ENCODE assay signal across 9 cellular contexts in the genomic region with DNA sequence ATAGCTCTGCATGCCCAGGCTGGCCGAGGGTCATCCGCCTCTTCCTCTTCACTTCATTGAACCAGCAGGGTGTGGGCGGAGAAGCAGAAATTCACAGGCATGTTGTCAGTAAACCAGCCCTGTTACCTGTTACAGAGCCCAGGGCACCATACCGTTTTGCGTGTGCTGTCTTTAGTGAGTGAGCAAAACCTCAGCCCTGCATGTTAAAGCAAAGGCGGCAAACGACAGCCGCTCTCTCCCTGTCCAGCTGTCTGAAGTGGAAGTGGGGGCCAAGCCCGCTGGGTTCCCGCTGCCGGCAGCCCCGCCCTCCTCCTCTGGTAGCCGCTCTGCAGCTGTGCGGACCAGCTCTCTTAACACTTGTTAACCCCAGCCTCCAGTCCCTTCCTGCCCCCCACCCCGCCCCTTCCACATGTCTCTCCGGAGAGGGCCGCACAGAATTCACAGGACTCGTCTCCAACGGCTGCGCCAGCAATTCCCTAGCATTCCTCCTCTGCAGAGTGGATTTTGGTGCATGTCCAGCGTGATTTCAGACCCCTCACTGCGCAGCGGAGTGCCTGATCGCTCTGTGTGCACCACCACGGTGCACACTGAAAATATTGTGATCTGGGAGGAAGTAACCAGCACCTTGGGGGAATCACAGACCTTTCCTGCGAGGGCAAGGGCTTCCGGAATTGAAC. TPM values are rescaled to one million over a fixed set of nuclear protein-coding genes. Genes with fewer than 3 reads are reported as not detected.
DNase-seq lines count a peak whose midpoint lies in the region; ATAC-seq, FAIRE-seq and TF ChIP-seq lines count a peak whose summit lies in the region.
"Had no signal": no experiment of that assay in that cellular context is flagged by ENCODE, and none has a peak within 500 bp of the region (broad histone marks: within the 10 kb centered on the region; RNA-seq: fewer than 3 reads in every experiment).

No MANE protein-coding gene starts in this region.

- H3K27me3 Mint-ChIP-seq in activated B cell treated with CpG ODN at 0.5 μM for 24 hours, result no peaks in the 10 kb centered on the region
- H3K27me3 Mint-ChIP-seq in stimulated activated naive CD8-positive, alpha-beta T cell treated with anti-CD3 and anti-CD28 coated beads, Interleukin-15, amount 100 ng/mL, for 72 hours, result no peaks in the 10 kb centered on the region

- no peaks in the 10 kb centered on the region for H3K9me3 ChIP-seq in psoas muscle

- CTCF ChIA-PET in activated B cell treated with CpG ODN at 0.5 μM for 24 hours (lab: Charles Lee), result no interaction called here

- H3K4me3 ChIP-seq in psoas muscle, result peak overlapping the region; percentile 43

- H3K27ac ChIP-seq in psoas muscle, result peak overlapping the region; percentile 81

- H3K9me3 Mint-ChIP-seq in activated B cell treated with CpG ODN at 0.5 μM for 24 hours, result no peaks in the 10 kb centered on the region
- peaks cover 5% of the 10 kb centered on the region in 2 donors for H3K9me3 Mint-ChIP-seq in stimulated activated naive CD8-positive, alpha-beta T cell treated with anti-CD3 and anti-CD28 coated beads, Interleukin-15, amount 100 ng/mL, for 72 hours
- H3K9me3 Mint-ChIP-seq: activated T-cell treated with anti-CD3 and anti-CD28 coated beads, Interleukin-2, amount 50 U/mL, for 4 hours had no signal

- in situ Hi-C loops in GM13976 (cut with MboI; ENCODE audit: low sequenced_read_pairs, unreplicated experiment), result no loop called here

- TF ChIP-seq CTCF in activated B cell treated with CpG ODN at 0.5 μM for 24 hours (IDR thresholded peaks at IDR 0.05) (no peak), psoas muscle (IDR thresholded peaks at IDR 0.05) (no peak), GM13976 (IDR thresholded peaks at IDR 0.05; ENCODE audit: borderline replicate concordance, control extremely low read depth, extremely low read depth, insufficient read depth, missing control alignments) (no peak)

- H3K4me1 ChIP-seq in psoas muscle, result peaks cover 46% of the 10 kb centered on the region

- DNase-seq in GM12892 (ENCODE audit: insufficient read length), result no peak
- no peak for DNase-seq in activated B cell treated with CpG ODN at 0.5 μM for 24 hours
- peak; percentile 88 for DNase-seq in left ventricle myocardium superior
- DNase-seq in psoas muscle, result peak; percentile 77 to 91
- no peak for DNase-seq in urothelium cell line (ENCODE audit: low spot score)
- no peak for DNase-seq in GM13976 (ENCODE audit: low spot score)
- no peak for DNase-seq in stimulated activated naive CD8-positive, alpha-beta T cell treated with anti-CD3 and anti-CD28 coated beads, Interleukin-15, amount 100 ng/mL, for 72 hours
- DNase-seq in occipital lobe (lab: John Stamatoyannopoulos, UW), result no peak
- DNase-seq: activated T-cell treated with anti-CD3 and anti-CD28 coated beads, Interleukin-2, amount 50 U/mL, for 4 hours had no signal

- H3K4me1 Mint-ChIP-seq in activated B cell treated with CpG ODN at 0.5 μM for 24 hours, result peaks cover 30% of the 10 kb centered on the region
- H3K4me1 Mint-ChIP-seq in stimulated activated naive CD8-positive, alpha-beta T cell treated with anti-CD3 and anti-CD28 coated beads, Interleukin-15, amount 100 ng/mL, for 72 hours, result peaks cover 23% of the 10 kb centered on the region

- 13 to 24% (median 17%) methylated on average over 27 of the region's 27 CpGs for WGBS in psoas muscle, 3 donors

- H3K27me3 ChIP-seq in psoas muscle (ENCODE audit: insufficient read depth in 3 of 3, low read length in 2 of 3), result no peaks in the 10 kb centered on the region

- H3K27ac Mint-ChIP-seq in activated B cell treated with CpG ODN at 0.5 μM for 24 hours, result peak overlapping the region; percentile 6
- H3K27ac Mint-ChIP-seq in stimulated activated naive CD8-positive, alpha-beta T cell treated with anti-CD3 and anti-CD28 coated beads, Interleukin-15, amount 100 ng/mL, for 72 hours, result peak overlapping the region in 1 of 2 donors; percentile 55

- peak overlapping the region; percentile 79 for H3K4me3 Mint-ChIP-seq in activated B cell treated with CpG ODN at 0.5 μM for 24 hours
- no peak overlapping the region for H3K4me3 Mint-ChIP-seq in stimulated activated naive CD8-positive, alpha-beta T cell treated with anti-CD3 and anti-CD28 coated beads, Interleukin-15, amount 100 ng/mL, for 72 hours
- H3K4me3 Mint-ChIP-seq: activated T-cell treated with anti-CD3 and anti-CD28 coated beads, Interleukin-2, amount 50 U/mL, for 4 hours had no signal

- TF ChIP-seq POLR2A in GM12892 (IDR thresholded peaks at IDR 0.05; ENCODE audit: low read depth, low read length), result no peak

- intact Hi-C loops in activated B cell treated with CpG ODN at 0.5 μM for 24 hours (cut with micrococcal nuclease) (no loop called here), left ventricle myocardium superior (cut with micrococcal nuclease) (no loop called here), psoas muscle (cut with DNase I) (loop anchor here in 1 of 2 donors (10.0 kb wide), 1 partner anchor 185 kb away; no protein-coding TSS in a partner anchor)

- no peaks in the 10 kb centered on the region for H3K36me3 ChIP-seq in psoas muscle (ENCODE audit: insufficient read depth in 1 of 2, low read depth in 1 of 2)

- H3K36me3 Mint-ChIP-seq in activated B cell treated with CpG ODN at 0.5 μM for 24 hours (ENCODE audit: low read depth), result no peaks in the 10 kb centered on the region

- POLR2A ChIA-PET in activated B cell treated with CpG ODN at 0.5 μM for 24 hours (lab: Charles Lee), result interaction anchor here (0.5 kb wide), 1 partner anchor 11 kb away, joined by 7 read pairs; no protein-coding TSS in a partner anchor

- FAIRE-seq in GM12892 (lab: Jason Lieb, UNC) (peak; percentile 58), urothelium cell line (lab: Jason Lieb, UNC) (no peak)

- ATAC-seq in activated B cell treated with CpG ODN at 0.5 μM for 24 hours (ENCODE audit: low read depth) (peak; percentile 74), left ventricle myocardium superior (peak; percentile 79), psoas muscle (peak; percentile 72 to 84 (median 80))
- ATAC-seq in stimulated activated naive CD8-positive, alpha-beta T cell treated with anti-CD3 and anti-CD28 coated beads, Interleukin-15, amount 100 ng/mL, for 72 hours, result no peak

RNA-seq across cellular contexts. Expression of a gene that starts 12.7 kb away (rescaled TPM):
- 1.5 TPM for polyA plus RNA-seq in GM12892 (2012; ENCODE audit: missing spikeins)
- 10.9 and 11.3 TPM in 2 replicates for total RNA-seq in activated B cell treated with CpG ODN at 0.5 μM for 24 hours
- total RNA-seq in left ventricle myocardium superior, result 5.8 TPM
- total RNA-seq in psoas muscle, result 1 to 10 TPM; 5.2 to 9.9 (median 7.0) TPM
- 1 to 10 TPM; 3.1 to 4.1 (median 3.5) TPM for polyA plus RNA-seq in psoas muscle
- total RNA-seq in occipital lobe, result 7.0 TPM

RNA-seq across cellular contexts. Expression of a gene that starts 34.0 kb away (rescaled TPM):
- polyA plus RNA-seq in GM12892 (2012; ENCODE audit: missing spikeins), result 0.66 TPM
- 13.1 and 15.5 TPM in 2 replicates for total RNA-seq in activated B cell treated with CpG ODN at 0.5 μM for 24 hours
- total RNA-seq in left ventricle myocardium superior, result 10.3 TPM
- total RNA-seq in psoas muscle, result 10 to 100 TPM in 2 of 4 donors, 1 to 10 TPM in 2; 8.1 to 12.5 (median 9.6) TPM
- polyA plus RNA-seq in psoas muscle, result 1 to 10 TPM; 4.5 to 6.6 (median 6.3) TPM
- total RNA-seq in occipital lobe, result 6.6 TPM

RNA-seq across cellular contexts. Expression of a gene that starts 36.8 kb away (rescaled TPM):
- polyA plus RNA-seq in GM12892 (2012; ENCODE audit: missing spikeins), result not detected
- total RNA-seq in activated B cell treated with CpG ODN at 0.5 μM for 24 hours, result 0.64 TPM in 1 of 2 replicates, not detected in the other
- total RNA-seq in left ventricle myocardium superior, result 1.5 TPM
- 1 to 10 TPM in 3 of 4 donors, under 1 TPM in 1; 0.79 to 3.2 (median 2.6) TPM for total RNA-seq in psoas muscle
- 1 to 10 TPM in 2 of 3 donors, under 1 TPM in 1; 0.85 to 4.8 (median 1.5) TPM for polyA plus RNA-seq in psoas muscle
- 34.5 TPM for total RNA-seq in occipital lobe
- total RNA-seq: activated T-cell treated with anti-CD3 and anti-CD28 coated beads, Interleukin-2, amount 50 U/mL, for 4 hours had no signal

RNA-seq across cellular contexts. Expression of a gene that starts 42.9 kb away (rescaled TPM):
- polyA plus RNA-seq in GM12892 (2012; ENCODE audit: missing spikeins), result 5.7 TPM
- total RNA-seq in activated B cell treated with CpG ODN at 0.5 μM for 24 hours (not detected in 2 replicates), left ventricle myocardium superior (21.4 TPM), psoas muscle (10 to 100 TPM in 3 of 4 donors, 1 to 10 TPM in 1; 8.3 to 20.2 (median 14.2) TPM), occipital lobe (0.94 TPM)
- 10 to 100 TPM; 15.6 to 28.4 (median 19.3) TPM for polyA plus RNA-seq in psoas muscle

Comparison
In these comparisons a context has a peak if more than half of its experiments do, and no peak if none do; other contexts are left out.
1. DNase-seq: peak in left ventricle myocardium superior (single experiment) and psoas muscle (2 of 2); none in GM12892 (single experiment), activated B cell treated with CpG ODN at 0.5 μM for 24 hours (single experiment), urothelium cell line (single experiment), GM13976 (single experiment), stimulated activated naive CD8-positive, alpha-beta T cell treated with anti-CD3 and anti-CD28 coated beads, Interleukin-15, amount 100 ng/mL, for 72 hours (0 of 2) and occipital lobe (single experiment).